Comparison of ENCODE assay signal across 1 cellular context in the genomic region with DNA sequence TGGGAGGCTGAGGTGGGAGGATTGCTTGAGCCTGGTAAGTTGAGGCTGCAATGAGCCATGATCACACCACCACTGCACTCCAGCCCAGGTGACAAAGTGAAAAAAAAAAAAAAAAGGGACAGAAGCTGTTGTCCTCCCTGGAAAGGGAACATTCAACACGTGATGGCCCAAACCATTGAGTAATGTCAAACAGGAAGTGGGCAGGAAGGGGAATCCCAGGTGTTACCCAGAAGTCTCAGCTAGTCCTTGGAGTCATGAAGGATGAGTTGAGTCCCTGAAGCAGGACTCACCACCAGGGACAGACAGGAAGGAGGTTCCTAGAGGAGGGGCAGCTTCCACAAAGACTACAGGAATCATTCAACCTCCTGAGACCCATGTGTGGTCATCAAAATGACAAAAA.
TF ChIP-seq lines count a peak whose summit lies in the region.

No MANE protein-coding gene starts in this region.

TF ChIP-seq in K562, 482 proteins besides CTCF, POLR2A, EP300 and RAD21 (continued from another document):
- TF ChIP-seq GTF2F1 (IDR thresholded peaks at IDR 0.05; ENCODE audit: low read depth, low read length), result no peak
- TF ChIP-seq MEF2D (tag; conservative IDR thresholded peaks at IDR 0.05; ENCODE audit: low read depth), result no peak
- no peak for TF ChIP-seq ZNF146 (CRISPR knock-in tag; IDR thresholded peaks at IDR 0.05; ENCODE audit: unreplicated experiment)
- TF ChIP-seq RAD51 (IDR thresholded peaks at IDR 0.05; ENCODE audit: borderline replicate concordance, low read depth), result peak; percentile 44; the same call in 1 of the 2 replicates
- no peak for TF ChIP-seq CEBPG (CRISPR knock-in tag; IDR thresholded peaks at IDR 0.05)
- TF ChIP-seq CEBPG (tag; conservative IDR thresholded peaks at IDR 0.05 in 1 of 2, IDR thresholded peaks at IDR 0.05 in 1 of 2), result peak in 1 of 2 experiments; percentile 50; a peak in 2 of 4 replicates
- no peak for TF ChIP-seq SRSF9 (IDR thresholded peaks at IDR 0.05; ENCODE audit: borderline replicate concordance, low read depth, low read length)
- no peak for TF ChIP-seq GABPB1 (CRISPR knock-in tag; IDR thresholded peaks at IDR 0.05)
- TF ChIP-seq SPI1 (IDR thresholded peaks at IDR 0.05; ENCODE audit: borderline replicate concordance, low read depth, low read length), result peak; percentile 80
- TF ChIP-seq SMARCA4 (IDR thresholded peaks at IDR 0.05), result no peak
- no peak for TF ChIP-seq CAMTA2 (CRISPR knock-in tag; conservative IDR thresholded peaks at IDR 0.05)
- TF ChIP-seq ZNF165 (CRISPR knock-in tag; IDR thresholded peaks at IDR 0.05; ENCODE audit: borderline replicate concordance), result no peak
- no peak for TF ChIP-seq KAT8 (IDR thresholded peaks at IDR 0.05; ENCODE audit: low read depth)
- peak; percentile 56; the same call in 1 of the 2 replicates for TF ChIP-seq ELF1 (tag; IDR thresholded peaks at IDR 0.05)
- TF ChIP-seq, protein P1, sequence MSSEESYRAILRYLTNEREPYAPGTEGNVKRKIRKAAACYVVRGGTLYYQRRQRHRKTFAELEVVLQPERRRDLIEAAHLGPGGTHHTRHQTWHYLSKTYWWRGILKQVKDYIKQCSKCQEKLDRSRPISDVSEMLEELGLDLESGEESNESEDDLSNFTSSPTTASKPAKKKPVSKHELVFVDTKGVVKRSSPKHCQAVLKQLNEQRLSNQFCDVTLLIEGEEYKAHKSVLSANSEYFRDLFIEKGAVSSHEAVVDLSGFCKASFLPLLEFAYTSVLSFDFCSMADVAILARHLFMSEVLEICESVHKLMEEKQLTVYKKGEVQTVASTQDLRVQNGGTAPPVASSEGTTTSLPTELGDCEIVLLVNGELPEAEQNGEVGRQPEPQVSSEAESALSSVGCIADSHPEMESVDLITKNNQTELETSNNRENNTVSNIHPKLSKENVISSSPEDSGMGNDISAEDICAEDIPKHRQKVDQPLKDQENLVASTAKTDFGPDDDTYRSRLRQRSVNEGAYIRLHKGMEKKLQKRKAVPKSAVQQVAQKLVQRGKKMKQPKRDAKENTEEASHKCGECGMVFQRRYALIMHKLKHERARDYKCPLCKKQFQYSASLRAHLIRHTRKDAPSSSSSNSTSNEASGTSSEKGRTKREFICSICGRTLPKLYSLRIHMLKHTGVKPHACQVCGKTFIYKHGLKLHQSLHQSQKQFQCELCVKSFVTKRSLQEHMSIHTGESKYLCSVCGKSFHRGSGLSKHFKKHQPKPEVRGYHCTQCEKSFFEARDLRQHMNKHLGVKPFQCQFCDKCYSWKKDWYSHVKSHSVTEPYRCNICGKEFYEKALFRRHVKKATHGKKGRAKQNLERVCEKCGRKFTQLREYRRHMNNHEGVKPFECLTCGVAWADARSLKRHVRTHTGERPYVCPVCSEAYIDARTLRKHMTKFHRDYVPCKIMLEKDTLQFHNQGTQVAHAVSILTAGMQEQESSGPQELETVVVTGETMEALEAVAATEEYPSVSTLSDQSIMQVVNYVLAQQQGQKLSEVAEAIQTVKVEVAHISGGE (CRISPR knock-in tag; IDR thresholded peaks at IDR 0.05), result no peak
- TF ChIP-seq, protein P2, sequence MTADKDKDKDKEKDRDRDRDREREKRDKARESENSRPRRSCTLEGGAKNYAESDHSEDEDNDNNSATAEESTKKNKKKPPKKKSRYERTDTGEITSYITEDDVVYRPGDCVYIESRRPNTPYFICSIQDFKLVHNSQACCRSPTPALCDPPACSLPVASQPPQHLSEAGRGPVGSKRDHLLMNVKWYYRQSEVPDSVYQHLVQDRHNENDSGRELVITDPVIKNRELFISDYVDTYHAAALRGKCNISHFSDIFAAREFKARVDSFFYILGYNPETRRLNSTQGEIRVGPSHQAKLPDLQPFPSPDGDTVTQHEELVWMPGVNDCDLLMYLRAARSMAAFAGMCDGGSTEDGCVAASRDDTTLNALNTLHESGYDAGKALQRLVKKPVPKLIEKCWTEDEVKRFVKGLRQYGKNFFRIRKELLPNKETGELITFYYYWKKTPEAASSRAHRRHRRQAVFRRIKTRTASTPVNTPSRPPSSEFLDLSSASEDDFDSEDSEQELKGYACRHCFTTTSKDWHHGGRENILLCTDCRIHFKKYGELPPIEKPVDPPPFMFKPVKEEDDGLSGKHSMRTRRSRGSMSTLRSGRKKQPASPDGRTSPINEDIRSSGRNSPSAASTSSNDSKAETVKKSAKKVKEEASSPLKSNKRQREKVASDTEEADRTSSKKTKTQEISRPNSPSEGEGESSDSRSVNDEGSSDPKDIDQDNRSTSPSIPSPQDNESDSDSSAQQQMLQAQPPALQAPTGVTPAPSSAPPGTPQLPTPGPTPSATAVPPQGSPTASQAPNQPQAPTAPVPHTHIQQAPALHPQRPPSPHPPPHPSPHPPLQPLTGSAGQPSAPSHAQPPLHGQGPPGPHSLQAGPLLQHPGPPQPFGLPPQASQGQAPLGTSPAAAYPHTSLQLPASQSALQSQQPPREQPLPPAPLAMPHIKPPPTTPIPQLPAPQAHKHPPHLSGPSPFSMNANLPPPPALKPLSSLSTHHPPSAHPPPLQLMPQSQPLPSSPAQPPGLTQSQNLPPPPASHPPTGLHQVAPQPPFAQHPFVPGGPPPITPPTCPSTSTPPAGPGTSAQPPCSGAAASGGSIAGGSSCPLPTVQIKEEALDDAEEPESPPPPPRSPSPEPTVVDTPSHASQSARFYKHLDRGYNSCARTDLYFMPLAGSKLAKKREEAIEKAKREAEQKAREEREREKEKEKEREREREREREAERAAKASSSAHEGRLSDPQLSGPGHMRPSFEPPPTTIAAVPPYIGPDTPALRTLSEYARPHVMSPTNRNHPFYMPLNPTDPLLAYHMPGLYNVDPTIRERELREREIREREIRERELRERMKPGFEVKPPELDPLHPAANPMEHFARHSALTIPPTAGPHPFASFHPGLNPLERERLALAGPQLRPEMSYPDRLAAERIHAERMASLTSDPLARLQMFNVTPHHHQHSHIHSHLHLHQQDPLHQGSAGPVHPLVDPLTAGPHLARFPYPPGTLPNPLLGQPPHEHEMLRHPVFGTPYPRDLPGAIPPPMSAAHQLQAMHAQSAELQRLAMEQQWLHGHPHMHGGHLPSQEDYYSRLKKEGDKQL (CRISPR knock-in tag; IDR thresholded peaks at IDR 0.05; ENCODE audit: borderline replicate concordance), result no peak
- TF ChIP-seq ZEB2 (IDR thresholded peaks at IDR 0.05), result peak; percentile 35; the same call in 1 of the 2 replicates
- TF ChIP-seq BMI1 (IDR thresholded peaks at IDR 0.05; ENCODE audit: low read length), result no peak
- TF ChIP-seq, protein P3, sequence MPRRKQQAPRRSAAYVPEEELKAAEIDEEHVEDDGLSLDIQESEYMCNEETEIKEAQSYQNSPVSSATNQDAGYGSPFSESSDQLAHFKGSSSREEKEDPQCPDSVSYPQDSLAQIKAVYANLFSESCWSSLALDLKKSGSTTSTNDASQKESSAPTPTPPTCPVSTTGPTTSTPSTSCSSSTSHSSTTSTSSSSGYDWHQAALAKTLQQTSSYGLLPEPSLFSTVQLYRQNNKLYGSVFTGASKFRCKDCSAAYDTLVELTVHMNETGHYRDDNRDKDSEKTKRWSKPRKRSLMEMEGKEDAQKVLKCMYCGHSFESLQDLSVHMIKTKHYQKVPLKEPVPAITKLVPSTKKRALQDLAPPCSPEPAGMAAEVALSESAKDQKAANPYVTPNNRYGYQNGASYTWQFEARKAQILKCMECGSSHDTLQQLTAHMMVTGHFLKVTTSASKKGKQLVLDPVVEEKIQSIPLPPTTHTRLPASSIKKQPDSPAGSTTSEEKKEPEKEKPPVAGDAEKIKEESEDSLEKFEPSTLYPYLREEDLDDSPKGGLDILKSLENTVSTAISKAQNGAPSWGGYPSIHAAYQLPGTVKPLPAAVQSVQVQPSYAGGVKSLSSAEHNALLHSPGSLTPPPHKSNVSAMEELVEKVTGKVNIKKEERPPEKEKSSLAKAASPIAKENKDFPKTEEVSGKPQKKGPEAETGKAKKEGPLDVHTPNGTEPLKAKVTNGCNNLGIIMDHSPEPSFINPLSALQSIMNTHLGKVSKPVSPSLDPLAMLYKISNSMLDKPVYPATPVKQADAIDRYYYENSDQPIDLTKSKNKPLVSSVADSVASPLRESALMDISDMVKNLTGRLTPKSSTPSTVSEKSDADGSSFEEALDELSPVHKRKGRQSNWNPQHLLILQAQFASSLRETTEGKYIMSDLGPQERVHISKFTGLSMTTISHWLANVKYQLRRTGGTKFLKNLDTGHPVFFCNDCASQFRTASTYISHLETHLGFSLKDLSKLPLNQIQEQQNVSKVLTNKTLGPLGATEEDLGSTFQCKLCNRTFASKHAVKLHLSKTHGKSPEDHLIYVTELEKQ (CRISPR knock-in tag; IDR thresholded peaks at IDR 0.05), result no peak
- no peak for TF ChIP-seq POU5F1 (IDR thresholded peaks at IDR 0.05; ENCODE audit: borderline replicate concordance, low read depth, low read length, partially characterized antibody)
- TF ChIP-seq, protein P4, sequence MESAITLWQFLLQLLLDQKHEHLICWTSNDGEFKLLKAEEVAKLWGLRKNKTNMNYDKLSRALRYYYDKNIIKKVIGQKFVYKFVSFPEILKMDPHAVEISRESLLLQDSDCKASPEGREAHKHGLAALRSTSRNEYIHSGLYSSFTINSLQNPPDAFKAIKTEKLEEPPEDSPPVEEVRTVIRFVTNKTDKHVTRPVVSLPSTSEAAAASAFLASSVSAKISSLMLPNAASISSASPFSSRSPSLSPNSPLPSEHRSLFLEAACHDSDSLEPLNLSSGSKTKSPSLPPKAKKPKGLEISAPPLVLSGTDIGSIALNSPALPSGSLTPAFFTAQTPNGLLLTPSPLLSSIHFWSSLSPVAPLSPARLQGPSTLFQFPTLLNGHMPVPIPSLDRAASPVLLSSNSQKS (CRISPR knock-in tag; IDR thresholded peaks at IDR 0.05), result no peak
- TF ChIP-seq SP2 (IDR thresholded peaks at IDR 0.05; ENCODE audit: extremely low read depth, low read depth, low read length, poor library complexity, severe bottlenecking), result no peak
- TF ChIP-seq, protein P5, sequence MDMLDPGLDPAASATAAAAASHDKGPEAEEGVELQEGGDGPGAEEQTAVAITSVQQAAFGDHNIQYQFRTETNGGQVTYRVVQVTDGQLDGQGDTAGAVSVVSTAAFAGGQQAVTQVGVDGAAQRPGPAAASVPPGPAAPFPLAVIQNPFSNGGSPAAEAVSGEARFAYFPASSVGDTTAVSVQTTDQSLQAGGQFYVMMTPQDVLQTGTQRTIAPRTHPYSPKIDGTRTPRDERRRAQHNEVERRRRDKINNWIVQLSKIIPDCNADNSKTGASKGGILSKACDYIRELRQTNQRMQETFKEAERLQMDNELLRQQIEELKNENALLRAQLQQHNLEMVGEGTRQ (CRISPR knock-in tag; IDR thresholded peaks at IDR 0.05), result peak; percentile 48; the same call in 1 of the 2 replicates
- TF ChIP-seq CXXC5 (CRISPR knock-in tag; IDR thresholded peaks at IDR 0.05), result peak; percentile 23; the same call in 1 of the 2 replicates
- TF ChIP-seq NFRKB (IDR thresholded peaks at IDR 0.05; ENCODE audit: low read depth), result no peak
- peak in 1 of 2 experiments; percentile 54; a peak in 1 of 4 replicates for TF ChIP-seq SRF (CRISPR knock-in tag; IDR thresholded peaks at IDR 0.05)
- peak; percentile 60 for TF ChIP-seq ETV1 (tag; conservative IDR thresholded peaks at IDR 0.05; ENCODE audit: low read depth)
- no peak for TF ChIP-seq TRIM24 (IDR thresholded peaks at IDR 0.05)
- TF ChIP-seq MCM2 (IDR thresholded peaks at IDR 0.05; ENCODE audit: low read depth), result no peak
- no peak for TF ChIP-seq SMARCE1 (IDR thresholded peaks at IDR 0.05)
- TF ChIP-seq NR2F6 (CRISPR knock-in tag; IDR thresholded peaks at IDR 0.05), result no peak
- no peak for TF ChIP-seq SLC30A9 (CRISPR knock-in tag; IDR thresholded peaks at IDR 0.05)
